In genomic region chr21:35273331-35273730, GRCh38 we compare ENCODE assay signal across 12 cellular contexts.
DNase-seq lines count a peak whose midpoint lies in the region; ATAC-seq, FAIRE-seq and TF ChIP-seq lines count a peak whose summit lies in the region.
"Had no signal": no experiment of that assay in that cellular context is flagged by ENCODE, and none has a peak within 500 bp of the region (broad histone marks: within the 10 kb centered on the region; RNA-seq: fewer than 3 reads in every experiment).

No MANE protein-coding gene starts in this region.

- peaks cover 5% of the 10 kb centered on the region for H3K4me1 Mint-ChIP-seq in activated T-helper 2 cell treated with anti-CD3 and anti-CD28 coated beads, Interferon-gamma antibody, Interleukin-2, Interleukin-4, amounts not matched to agents 10 μg/mL and 5 μg/mL and 100 μg/mL, durations not matched to agents 14 hours and 24 hours and 36 hours (ENCODE audit: low read depth)
- no peaks in the 10 kb centered on the region for H3K4me1 Mint-ChIP-seq in activated CD4-positive, alpha-beta memory T cell treated with anti-CD3 and anti-CD28 coated beads, Interleukin-2, amount 10 ng/mL, durations not matched to agents 7 days and 5 days
- H3K4me1 Mint-ChIP-seq: B cell had no signal

- no peaks in the 10 kb centered on the region for H3K36me3 Mint-ChIP-seq in activated T-helper 2 cell treated with anti-CD3 and anti-CD28 coated beads, Interferon-gamma antibody, Interleukin-2, Interleukin-4, amounts not matched to agents 10 μg/mL and 5 μg/mL and 100 μg/mL, durations not matched to agents 14 hours and 24 hours and 36 hours (ENCODE audit: low read depth)
- H3K36me3 Mint-ChIP-seq in activated CD4-positive, alpha-beta memory T cell treated with anti-CD3 and anti-CD28 coated beads, Interleukin-2, amount 10 ng/mL, durations not matched to agents 7 days and 5 days (ENCODE audit: low read depth) = no peaks in the 10 kb centered on the region

- CTCF ChIA-PET in activated CD4-positive, alpha-beta memory T cell treated with anti-CD3 and anti-CD28 coated beads, Interleukin-2, amount 10 ng/mL, durations not matched to agents 7 days and 5 days (lab: Charles Lee) = interaction anchor here (1.2 kb wide), 1 partner anchor 578 kb away, joined by 3 read pairs; no protein-coding TSS in a partner anchor

- no peaks in the 10 kb centered on the region for H3K27me3 ChIP-seq in bronchial epithelial cell (ENCODE audit: control insufficient read depth, insufficient read depth, low read length)

- ATAC-seq in mucosa of descending colon (peak; percentile 93), HG02840 (IDR thresholded peaks at IDR 0.05; ENCODE audit: low FRiP score, unreplicated experiment) (no peak)

- no peak for FAIRE-seq in bronchial epithelial cell (lab: Jason Lieb, UNC)

- H3K4me1 ChIP-seq in mucosa of descending colon (ENCODE audit: low read depth) = peaks cover 4% of the 10 kb centered on the region
- H3K4me1 ChIP-seq: parathyroid adenoma had no signal

- no peaks in the 10 kb centered on the region for H3K36me3 ChIP-seq in bronchial epithelial cell (ENCODE audit: control insufficient read depth, insufficient read depth, low read length)
- H3K36me3 ChIP-seq in mucosa of descending colon (ENCODE audit: low read depth) = no peaks in the 10 kb centered on the region

- TF ChIP-seq CTCF in LNCaP clone FGC (IDR thresholded peaks at IDR 0.05; ENCODE audit: control insufficient read depth, extremely low read depth, insufficient read depth) (no peak), bronchial epithelial cell (IDR thresholded peaks at IDR 0.05; ENCODE audit: insufficient read depth, low read length, severe bottlenecking) (no peak), mucosa of descending colon (IDR thresholded peaks at IDR 0.05) (no peak)

- H3K4me3 ChIP-seq in LNCaP clone FGC (ENCODE audit: low read depth, low read length) = no peak overlapping the region
- no peak overlapping the region for H3K4me3 ChIP-seq in bronchial epithelial cell (ENCODE audit: low read depth, low read length)
- no peak overlapping the region for H3K4me3 ChIP-seq in mucosa of descending colon

- no peaks in the 10 kb centered on the region for H3K9me3 Mint-ChIP-seq in activated T-helper 2 cell treated with anti-CD3 and anti-CD28 coated beads, Interferon-gamma antibody, Interleukin-2, Interleukin-4, amounts not matched to agents 10 μg/mL and 5 μg/mL and 100 μg/mL, durations not matched to agents 14 hours and 24 hours and 36 hours
- H3K9me3 Mint-ChIP-seq in activated CD4-positive, alpha-beta memory T cell treated with anti-CD3 and anti-CD28 coated beads, Interleukin-2, amount 10 ng/mL, durations not matched to agents 7 days and 5 days = peaks cover 5% of the 10 kb centered on the region
- H3K9me3 Mint-ChIP-seq: dendritic cell treated with granulocyte-macrophage colony-stimulating factor and Interleukin-4, amounts not matched to agents 40 ng/mL and 50 ng/mL, for 4 days had no signal

- no peak overlapping the region for H3K4me3 Mint-ChIP-seq in activated T-helper 2 cell treated with anti-CD3 and anti-CD28 coated beads, Interferon-gamma antibody, Interleukin-2, Interleukin-4, amounts not matched to agents 10 μg/mL and 5 μg/mL and 100 μg/mL, durations not matched to agents 14 hours and 24 hours and 36 hours (ENCODE audit: low read depth)
- no peak overlapping the region for H3K4me3 Mint-ChIP-seq in activated CD4-positive, alpha-beta memory T cell treated with anti-CD3 and anti-CD28 coated beads, Interleukin-2, amount 10 ng/mL, durations not matched to agents 7 days and 5 days
- H3K4me3 Mint-ChIP-seq: activated naive CD4-positive, alpha-beta T cell treated with anti-CD3 and anti-CD28 coated beads for 36 hours; B cell; dendritic cell treated with granulocyte-macrophage colony-stimulating factor and Interleukin-4, amounts not matched to agents 40 ng/mL and 50 ng/mL, for 4 days had no signal

- intact Hi-C loops in mucosa of descending colon (cut with DNase I, micrococcal nuclease) = no loop called here
- intact Hi-C loops in activated T-helper 2 cell treated with anti-CD3 and anti-CD28 coated beads, Interferon-gamma antibody, Interleukin-2, Interleukin-4, amounts not matched to agents 10 μg/mL and 5 μg/mL and 100 μg/mL, durations not matched to agents 14 hours and 24 hours and 36 hours (cut with micrococcal nuclease) = no loop called here

- no peaks in the 10 kb centered on the region for H3K9me3 ChIP-seq in mucosa of descending colon

- H3K27me3 Mint-ChIP-seq in activated T-helper 2 cell treated with anti-CD3 and anti-CD28 coated beads, Interferon-gamma antibody, Interleukin-2, Interleukin-4, amounts not matched to agents 10 μg/mL and 5 μg/mL and 100 μg/mL, durations not matched to agents 14 hours and 24 hours and 36 hours (ENCODE audit: low read depth) = no peaks in the 10 kb centered on the region
- H3K27me3 Mint-ChIP-seq in activated CD4-positive, alpha-beta memory T cell treated with anti-CD3 and anti-CD28 coated beads, Interleukin-2, amount 10 ng/mL, durations not matched to agents 7 days and 5 days = peaks cover 5% of the 10 kb centered on the region
- H3K27me3 Mint-ChIP-seq: B cell had no signal

- H3K27ac Mint-ChIP-seq in activated T-helper 2 cell treated with anti-CD3 and anti-CD28 coated beads, Interferon-gamma antibody, Interleukin-2, Interleukin-4, amounts not matched to agents 10 μg/mL and 5 μg/mL and 100 μg/mL, durations not matched to agents 14 hours and 24 hours and 36 hours = no peak overlapping the region
- H3K27ac Mint-ChIP-seq in activated CD4-positive, alpha-beta memory T cell treated with anti-CD3 and anti-CD28 coated beads, Interleukin-2, amount 10 ng/mL, durations not matched to agents 7 days and 5 days = no peak overlapping the region
- H3K27ac Mint-ChIP-seq: activated naive CD4-positive, alpha-beta T cell treated with anti-CD3 and anti-CD28 coated beads for 36 hours; B cell had no signal

- POLR2A ChIA-PET in activated CD4-positive, alpha-beta memory T cell treated with anti-CD3 and anti-CD28 coated beads, Interleukin-2, amount 10 ng/mL, durations not matched to agents 7 days and 5 days (lab: Charles Lee) = no interaction called here

- DNase-seq in DMS53 treated with DMSO at 0.1 percent for 48 hours (lab: John Stamatoyannopoulos, UW; ENCODE audit: unreplicated experiment) (peak; percentile 19), LNCaP clone FGC (ENCODE audit: low read depth) (peak; percentile 23), bronchial epithelial cell (ENCODE audit: low read depth) (peak; percentile 76), mucosa of descending colon (peak in 2 of 3 donors; percentile 46 to 77)
- no peak for DNase-seq in activated T-helper 2 cell treated with anti-CD3 and anti-CD28 coated beads, Interferon-gamma antibody, Interleukin-2, Interleukin-4, amounts not matched to agents 10 μg/mL and 5 μg/mL and 100 μg/mL, durations not matched to agents 14 hours and 24 hours and 36 hours (ENCODE audit: low spot score)
- no peak for DNase-seq in activated CD4-positive, alpha-beta memory T cell treated with anti-CD3 and anti-CD28 coated beads, Interleukin-2, amount 10 ng/mL, durations not matched to agents 7 days and 5 days
- DNase-seq: activated naive CD4-positive, alpha-beta T cell treated with anti-CD3 and anti-CD28 coated beads for 36 hours; DMS79 treated with DMSO at 0.1 percent for 48 hours had no signal

Comparison
In these comparisons a context has a peak if more than half of its experiments do, and no peak if none do; other contexts are left out.
1. DNase-seq: peak in DMS53 treated with DMSO at 0.1 percent for 48 hours (single experiment), LNCaP clone FGC (single experiment), bronchial epithelial cell (single experiment) and mucosa of descending colon (2 of 3); none in activated T-helper 2 cell treated with anti-CD3 and anti-CD28 coated beads, Interferon-gamma antibody, Interleukin-2, Interleukin-4, amounts not matched to agents 10 μg/mL and 5 μg/mL and 100 μg/mL, durations not matched to agents 14 hours and 24 hours and 36 hours (single experiment) and activated CD4-positive, alpha-beta memory T cell treated with anti-CD3 and anti-CD28 coated beads, Interleukin-2, amount 10 ng/mL, durations not matched to agents 7 days and 5 days (single experiment).